Comparison of ENCODE assay signal across 9 cellular contexts in the genomic region with DNA sequence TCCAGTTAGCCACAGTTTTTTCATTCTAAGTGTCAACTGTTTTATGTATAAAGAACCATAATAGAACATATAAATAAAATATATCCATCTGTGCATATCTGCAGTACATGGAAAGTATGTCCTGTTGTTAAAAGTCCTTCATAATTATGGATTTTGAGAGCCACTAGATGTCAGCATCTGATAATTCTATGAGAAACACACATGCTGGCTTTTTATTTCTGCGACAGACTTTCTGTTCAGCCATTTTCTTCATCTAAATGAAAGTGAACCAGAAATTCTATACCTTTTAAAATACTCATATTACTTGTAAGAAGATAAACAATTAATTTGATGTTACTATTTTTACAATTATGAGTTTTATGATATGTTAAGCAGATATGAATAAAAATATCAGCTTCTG.
DNase-seq lines count a peak whose midpoint lies in the region; ATAC-seq and TF ChIP-seq lines count a peak whose summit lies in the region.
"Had no signal": no experiment of that assay in that cellular context is flagged by ENCODE, and none has a peak within 500 bp of the region (broad histone marks: within the 10 kb centered on the region; RNA-seq: fewer than 3 reads in every experiment).

No MANE protein-coding gene starts in this region.

- no peaks in the 10 kb centered on the region for H4K20me1 ChIP-seq in OCI-LY3 (ENCODE audit: insufficient read depth, low read length)

- H3K79me2 ChIP-seq in OCI-LY3 (ENCODE audit: low read length) = no peaks in the 10 kb centered on the region

- 0 out of 2 replicates have a peak overlapping the region, but pooled peaks have one; percentile 5 for H3K4me2 ChIP-seq in OCI-LY3 (ENCODE audit: low read length)

- peak; percentile 7 for DNase-seq in SIG-M5 treated with dmso at 0.1 percent for 504 hours (lab: John Stamatoyannopoulos, UW; ENCODE audit: unreplicated experiment)
- DNase-seq in SIG-M5 (lab: John Stamatoyannopoulos, UW) = no peak
- peak; percentile 61 for DNase-seq in fibroblast of peridontal ligament (ENCODE audit: extremely low read depth)
- no peak for DNase-seq in activated gamma-delta T cell treated with Interleukin-2 at 50 U/mL for 16 hours
- DNase-seq: activated CD8-positive, alpha-beta T cell treated with anti-CD3 and anti-CD28 coated beads for 36 hours had no signal

- no peaks in the 10 kb centered on the region for H3K4me1 ChIP-seq in OCI-LY3 (ENCODE audit: low read length)

- H2AFZ ChIP-seq in OCI-LY3 (ENCODE audit: low read depth, low read length) = peak overlapping the region; percentile 48; the same call in 1 of the 2 replicates

- H3K27me3 ChIP-seq in OCI-LY3 (ENCODE audit: low read depth, low read length) = no peaks in the 10 kb centered on the region

- ATAC-seq in GM21737 (IDR thresholded peaks at IDR 0.05; ENCODE audit: unreplicated experiment) (no peak), GM19035 (IDR thresholded peaks at IDR 0.05; ENCODE audit: unreplicated experiment) (no peak)
- ATAC-seq: activated CD8-positive, alpha-beta T cell treated with anti-CD3 and anti-CD28 coated beads for 36 hours had no signal

- H3K36me3 ChIP-seq in OCI-LY3 (replicated peaks; ENCODE audit: low read depth, low read length) = no peaks in the 10 kb centered on the region

- no peaks in the 10 kb centered on the region for H3K9me3 ChIP-seq in OCI-LY3 (ENCODE audit: insufficient read depth, low read length)

- peak; percentile 75 for TF ChIP-seq CTCF in OCI-LY3 (IDR thresholded peaks at IDR 0.05; ENCODE audit: low read depth, low read length)

- H3K4me3 ChIP-seq in OCI-LY3 (ENCODE audit: low read length) = no peak overlapping the region

- H3K27ac ChIP-seq in OCI-LY3 (ENCODE audit: low read length) (no peak overlapping the region), temporal lobe (ENCODE audit: low read depth, low read length) (peak overlapping the region; percentile 59)

- no peak overlapping the region for H3K9ac ChIP-seq in OCI-LY3 (ENCODE audit: low read length)

Comparison
In these comparisons a context has a peak if more than half of its experiments do, and no peak if none do; other contexts are left out.
1. DNase-seq: peak in SIG-M5 treated with dmso at 0.1 percent for 504 hours (single experiment) and fibroblast of peridontal ligament (single experiment); none in SIG-M5 (single experiment) and activated gamma-delta T cell treated with Interleukin-2 at 50 U/mL for 16 hours (single experiment).